ENCODE assay signal across 1 cellular context in the genomic region with DNA sequence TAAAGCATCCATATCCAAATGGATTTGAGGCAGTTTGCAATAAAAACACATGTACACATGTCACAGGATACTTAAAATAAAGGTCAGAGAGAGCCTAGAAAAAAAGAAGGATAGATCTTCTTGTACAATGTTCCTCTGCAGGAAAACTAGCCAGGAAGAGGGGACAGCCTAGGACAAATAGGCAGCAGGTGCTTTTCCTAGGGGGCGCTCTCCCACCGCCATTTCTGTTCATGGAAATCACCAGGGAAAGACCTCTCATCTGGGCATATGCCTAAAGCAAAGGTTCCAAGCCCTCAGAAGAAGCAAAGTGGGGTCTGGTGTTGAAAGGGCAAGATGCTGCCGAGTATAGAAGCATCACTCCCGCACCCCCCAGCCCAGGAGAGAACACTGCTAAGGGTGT.
TF ChIP-seq lines count a peak whose summit lies in the region.

No MANE protein-coding gene starts in this region.

TF ChIP-seq in GM12878, 131 proteins besides CTCF, POLR2A, EP300 and RAD21 (continued from another document):
- TF ChIP-seq REST (IDR thresholded peaks at IDR 0.05; ENCODE audit: low read depth, low read length) (no peak), ZBTB40 (IDR thresholded peaks at IDR 0.05; ENCODE audit: borderline replicate concordance) (no peak)
- TF ChIP-seq, protein P1, sequence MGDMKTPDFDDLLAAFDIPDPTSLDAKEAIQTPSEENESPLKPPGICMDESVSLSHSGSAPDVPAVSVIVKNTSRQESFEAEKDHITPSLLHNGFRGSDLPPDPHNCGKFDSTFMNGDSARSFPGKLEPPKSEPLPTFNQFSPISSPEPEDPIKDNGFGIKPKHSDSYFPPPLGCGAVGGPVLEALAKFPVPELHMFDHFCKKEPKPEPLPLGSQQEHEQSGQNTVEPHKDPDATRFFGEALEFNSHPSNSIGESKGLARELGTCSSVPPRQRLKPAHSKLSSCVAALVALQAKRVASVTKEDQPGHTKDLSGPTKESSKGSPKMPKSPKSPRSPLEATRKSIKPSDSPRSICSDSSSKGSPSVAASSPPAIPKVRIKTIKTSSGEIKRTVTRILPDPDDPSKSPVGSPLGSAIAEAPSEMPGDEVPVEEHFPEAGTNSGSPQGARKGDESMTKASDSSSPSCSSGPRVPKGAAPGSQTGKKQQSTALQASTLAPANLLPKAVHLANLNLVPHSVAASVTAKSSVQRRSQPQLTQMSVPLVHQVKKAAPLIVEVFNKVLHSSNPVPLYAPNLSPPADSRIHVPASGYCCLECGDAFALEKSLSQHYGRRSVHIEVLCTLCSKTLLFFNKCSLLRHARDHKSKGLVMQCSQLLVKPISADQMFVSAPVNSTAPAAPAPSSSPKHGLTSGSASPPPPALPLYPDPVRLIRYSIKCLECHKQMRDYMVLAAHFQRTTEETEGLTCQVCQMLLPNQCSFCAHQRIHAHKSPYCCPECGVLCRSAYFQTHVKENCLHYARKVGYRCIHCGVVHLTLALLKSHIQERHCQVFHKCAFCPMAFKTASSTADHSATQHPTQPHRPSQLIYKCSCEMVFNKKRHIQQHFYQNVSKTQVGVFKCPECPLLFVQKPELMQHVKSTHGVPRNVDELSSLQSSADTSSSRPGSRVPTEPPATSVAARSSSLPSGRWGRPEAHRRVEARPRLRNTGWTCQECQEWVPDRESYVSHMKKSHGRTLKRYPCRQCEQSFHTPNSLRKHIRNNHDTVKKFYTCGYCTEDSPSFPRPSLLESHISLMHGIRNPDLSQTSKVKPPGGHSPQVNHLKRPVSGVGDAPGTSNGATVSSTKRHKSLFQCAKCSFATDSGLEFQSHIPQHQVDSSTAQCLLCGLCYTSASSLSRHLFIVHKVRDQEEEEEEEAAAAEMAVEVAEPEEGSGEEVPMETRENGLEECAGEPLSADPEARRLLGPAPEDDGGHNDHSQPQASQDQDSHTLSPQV (IDR thresholded peaks at IDR 0.05), result no peak
